ENCODE assay signal across 14 cellular contexts in genomic region chr1:235024045-235024439, GRCh38.
"Had no signal": no experiment of that assay in that cellular context is flagged by ENCODE, and none has a peak within 500 bp of the region (broad histone marks: within the 10 kb centered on the region; RNA-seq: fewer than 3 reads in every experiment).

No MANE protein-coding gene starts in this region.

- H3K27ac Mint-ChIP-seq: activated CD4-positive, alpha-beta T cell treated with anti-CD3 and anti-CD28 coated beads for 36 hours; activated naive CD4-positive, alpha-beta T cell treated with anti-CD3 and anti-CD28 coated beads, Interleukin-2, amount 50 U/mL, for 72 hours had no signal

- H3K36me3 ChIP-seq: heart right ventricle, stomach, upper lobe of left lung, WERI-Rb-1 had no signal

- H3K27me3 ChIP-seq: body of pancreas, heart right ventricle, stomach, upper lobe of left lung had no signal

- DNase-seq: activated CD4-positive, alpha-beta T cell treated with anti-CD3 and anti-CD28 coated beads for 36 hours; activated CD4-positive, alpha-beta T cell treated with anti-CD3 and anti-CD28 coated beads, Interleukin-2, amount 50 U/mL, for 48 hours; activated gamma-delta T cell treated with Interleukin-2 at 50 U/mL for 16 hours; amniotic stem cell; body of pancreas; heart right ventricle; kidney glomerular epithelial cell; mesenchymal stem cell; naive thymus-derived CD8-positive, alpha-beta T cell; stimulated activated CD4-positive, alpha-beta T cell treated with anti-CD3 and anti-CD28 coated beads, Interleukin-2, amount 100 ng/mL, for 24 hours; stomach; upper lobe of left lung; WERI-Rb-1 had no signal

- H3K27ac ChIP-seq: body of pancreas, stomach, upper lobe of left lung, WERI-Rb-1 had no signal

- H3K36me3 Mint-ChIP-seq: naive thymus-derived CD8-positive, alpha-beta T cell had no signal

- H3K4me1 ChIP-seq: body of pancreas had no signal

- H3K9me3 ChIP-seq: body of pancreas, heart right ventricle, upper lobe of left lung had no signal

- H3K27me3 Mint-ChIP-seq: activated CD4-positive, alpha-beta T cell treated with anti-CD3 and anti-CD28 coated beads for 36 hours; naive thymus-derived CD8-positive, alpha-beta T cell had no signal

- H3K4me3 ChIP-seq: body of pancreas, heart right ventricle, stomach, upper lobe of left lung had no signal

- H3K4me3 Mint-ChIP-seq: activated CD4-positive, alpha-beta T cell treated with anti-CD3 and anti-CD28 coated beads for 36 hours; naive thymus-derived CD8-positive, alpha-beta T cell had no signal
